Comparison of ENCODE assay signal across 22 cellular contexts in the genomic region with DNA sequence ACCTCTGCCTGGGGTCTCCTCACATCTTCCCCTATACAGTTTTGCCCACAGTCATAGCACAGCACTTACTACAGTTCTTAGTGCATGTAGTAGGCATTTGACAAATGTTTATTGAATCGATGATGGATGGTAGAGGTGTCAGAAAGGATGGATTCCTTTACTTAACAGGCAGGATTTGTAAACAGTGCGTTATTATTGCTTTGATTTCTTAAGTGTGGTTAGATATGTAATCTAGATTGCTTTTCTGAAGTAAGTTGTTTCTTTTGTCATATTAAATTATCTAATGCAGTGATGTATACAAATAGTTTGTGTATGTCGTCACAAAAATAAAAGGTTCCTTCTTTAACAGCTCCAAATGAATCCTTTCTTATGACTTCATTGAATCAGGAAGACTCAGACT.
"Had no signal": no experiment of that assay in that cellular context is flagged by ENCODE, and none has a peak within 500 bp of the region (broad histone marks: within the 10 kb centered on the region; RNA-seq: fewer than 3 reads in every experiment).

No MANE protein-coding gene starts in this region.

- H3K4me3 Mint-ChIP-seq: immature natural killer cell; naive thymus-derived CD8-positive, alpha-beta T cell; neural crest cell; stimulated activated naive B cell treated with anti-CD40 and anti-IgM and Interleukin-4, amounts not matched to agents 10 μg/mL and 1 μg/mL and 100 μg/mL, for 72 hours; stimulated activated naive CD8-positive, alpha-beta T cell treated with anti-CD3 and anti-CD28 coated beads, Interleukin-15, amount 100 ng/mL, for 72 hours had no signal

- H3K9me3 ChIP-seq: esophagus squamous epithelium, gastroesophageal sphincter, lower lobe of right lung, mucosa of descending colon, testis, upper lobe of right lung, vagina had no signal

- H3K27ac Mint-ChIP-seq: stimulated activated naive B cell treated with anti-CD40 and anti-IgM and Interleukin-4, amounts not matched to agents 10 μg/mL and 1 μg/mL and 100 μg/mL, for 72 hours; stimulated activated naive CD8-positive, alpha-beta T cell treated with anti-CD3 and anti-CD28 coated beads, Interleukin-15, amount 100 ng/mL, for 72 hours had no signal

- H3K36me3 ChIP-seq: esophagus squamous epithelium, gastroesophageal sphincter, left ventricle myocardium inferior, lower lobe of right lung, tibial nerve, upper lobe of right lung, vagina had no signal

- H3K27me3 Mint-ChIP-seq: naive thymus-derived CD8-positive, alpha-beta T cell; stimulated activated naive B cell treated with anti-CD40 and anti-IgM and Interleukin-4, amounts not matched to agents 10 μg/mL and 1 μg/mL and 100 μg/mL, for 72 hours; stimulated activated naive CD8-positive, alpha-beta T cell treated with anti-CD3 and anti-CD28 coated beads, Interleukin-15, amount 100 ng/mL, for 72 hours had no signal

- H3K27me3 ChIP-seq: esophagus squamous epithelium, gastroesophageal sphincter, testis, tibial nerve, upper lobe of right lung, vagina had no signal

- H3K9me3 Mint-ChIP-seq: immature natural killer cell; naive thymus-derived CD8-positive, alpha-beta T cell; stimulated activated naive B cell treated with anti-CD40 and anti-IgM and Interleukin-4, amounts not matched to agents 10 μg/mL and 1 μg/mL and 100 μg/mL, for 72 hours had no signal

- H3K27ac ChIP-seq: esophagus squamous epithelium, gastroesophageal sphincter, left ventricle myocardium inferior, lower lobe of right lung, testis, tibial nerve, upper lobe of right lung, vagina had no signal

- ATAC-seq: gastroesophageal sphincter; left cardiac atrium; lower lobe of right lung; mucosa of descending colon; naive thymus-derived CD8-positive, alpha-beta T cell; sciatic nerve; stimulated activated naive B cell treated with anti-CD40 and anti-IgM and Interleukin-4, amounts not matched to agents 10 μg/mL and 1 μg/mL and 100 μg/mL, for 72 hours; stimulated activated naive CD8-positive, alpha-beta T cell treated with anti-CD3 and anti-CD28 coated beads, Interleukin-15, amount 100 ng/mL, for 72 hours; upper lobe of right lung had no signal

- H3K4me1 Mint-ChIP-seq: neural crest cell had no signal

- DNase-seq: dermis blood vessel endothelial cell; esophagus squamous epithelium; foreskin fibroblast; glutamatergic neuron; immature natural killer cell; left cardiac atrium; left ventricle myocardium inferior; lower lobe of right lung; mucosa of descending colon; naive thymus-derived CD8-positive, alpha-beta T cell; posterior cingulate gyrus; stimulated activated CD4-positive, alpha-beta T cell treated with anti-CD3 and anti-CD28 coated beads, Interleukin-2, amount 100 ng/mL, for 24 hours; stimulated activated CD4-positive, alpha-beta T cell treated with anti-CD3 and anti-CD28 coated beads, Interleukin-4, amount 100 ng/mL, for 4 hours; stimulated activated naive B cell treated with anti-CD40 and anti-IgM and Interleukin-4, amounts not matched to agents 10 μg/mL and 1 μg/mL and 100 μg/mL, for 72 hours; stimulated activated naive CD8-positive, alpha-beta T cell treated with anti-CD3 and anti-CD28 coated beads, Interleukin-15, amount 100 ng/mL, for 72 hours; testis; upper lobe of right lung had no signal

- H3K4me3 ChIP-seq: esophagus squamous epithelium, gastroesophageal sphincter, left ventricle myocardium inferior, lower lobe of right lung, mucosa of descending colon, testis, tibial nerve, upper lobe of right lung, vagina had no signal

- H3K4me1 ChIP-seq: esophagus squamous epithelium, gastroesophageal sphincter, lower lobe of right lung, testis, tibial nerve, upper lobe of right lung, vagina had no signal
